Comparison of ENCODE assay signal across 20 cellular contexts in the genomic region with DNA sequence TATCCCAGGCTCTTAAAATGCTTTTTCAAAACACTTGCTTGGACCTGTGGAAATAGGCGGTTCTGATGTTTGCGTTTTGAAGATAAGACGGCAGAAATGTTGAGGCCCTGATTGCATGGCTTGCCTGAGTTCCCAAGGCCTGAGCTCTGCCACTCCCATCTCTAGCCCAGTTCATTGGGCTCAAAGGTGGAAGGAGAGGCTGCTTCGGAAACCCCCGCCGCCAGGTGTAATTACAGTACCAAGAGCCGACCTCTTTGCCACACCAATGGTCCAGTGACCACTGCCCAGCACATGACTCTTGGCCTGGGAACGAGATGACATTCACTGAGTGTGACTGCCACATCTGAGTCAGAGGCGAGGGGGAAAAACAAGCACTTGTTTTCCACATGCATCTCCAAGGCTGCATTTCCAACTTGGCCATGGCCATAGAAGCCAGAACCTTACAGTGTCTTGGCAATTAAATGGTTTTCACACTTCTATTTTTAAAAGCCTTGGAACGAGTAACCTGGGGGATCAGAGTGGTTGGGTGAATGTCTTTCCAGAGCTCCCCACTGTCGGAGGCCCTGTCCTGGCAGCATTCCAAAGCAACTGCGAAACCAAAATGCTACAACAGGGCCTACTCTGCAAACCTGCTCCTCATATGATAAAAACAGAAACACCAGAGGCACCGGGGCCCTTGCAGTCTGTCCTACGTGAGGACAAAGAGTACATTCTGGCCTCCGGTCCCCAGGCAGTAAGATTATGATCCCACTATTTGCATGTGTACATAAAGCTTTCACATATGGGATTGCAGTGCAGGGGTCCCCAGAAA.
DNase-seq lines count a peak whose midpoint lies in the region; ATAC-seq and TF ChIP-seq lines count a peak whose summit lies in the region.
"Had no signal": no experiment of that assay in that cellular context is flagged by ENCODE, and none has a peak within 500 bp of the region (broad histone marks: within the 10 kb centered on the region; RNA-seq: fewer than 3 reads in every experiment).

No MANE protein-coding gene starts in this region.

- peak; percentile 33 for DNase-seq in activated effector memory CD4-positive, alpha-beta T cell treated with anti-CD3 and anti-CD28 coated beads, Interleukin-2, amount 50 U/mL, for 16 hours
- no peak for DNase-seq in activated effector memory CD4-positive, alpha-beta T cell treated with Interleukin-2 at 50 U/mL for 16 hours
- DNase-seq in Right ventricle myocardium superior, result no peak
- DNase-seq in stimulated activated CD4-positive, alpha-beta T cell treated with anti-CD3 and anti-CD28 coated beads, Interleukin-2, amount 100 ng/mL, for 48 hours, result no peak
- DNase-seq in tibial nerve (ENCODE audit: low spot score in 2 of 2), result no peak
- no peak for DNase-seq in COLO668 (lab: John Stamatoyannopoulos, UW; ENCODE audit: unreplicated experiment)
- DNase-seq in GM13977 (ENCODE audit: low spot score), result no peak
- DNase-seq: activated gamma-delta T cell, anterior cingulate cortex, immature natural killer cell, KG1, NCI-H1417, occipital lobe, SIG-M5, T-helper 2 cell, thyroid gland had no signal

- TF ChIP-seq EP300 in tibial nerve (IDR thresholded peaks at IDR 0.05), result no peak

- H3K36me3 ChIP-seq in muscle layer of duodenum (ENCODE audit: control insufficient read depth in 1 of 2, insufficient read depth in 2 of 2, low read length in 2 of 2) (no peaks in the 10 kb centered on the region), tibial nerve (no peaks in the 10 kb centered on the region)
- H3K36me3 ChIP-seq: thyroid gland had no signal

- H3K4me3 ChIP-seq in muscle layer of duodenum (ENCODE audit: low read depth in 1 of 2, low read length in 2 of 2), result no peak overlapping the region
- H3K4me3 ChIP-seq in tibial nerve, result no peak overlapping the region
- H3K4me3 ChIP-seq: coronary artery, thyroid gland had no signal

- in situ Hi-C loops in GM13977 (cut with MboI; ENCODE audit: low pct_unique_long_range_greater_than_20kb, low sequenced_read_pairs, unreplicated experiment), result loop anchor here (25.0 kb wide), 1 partner anchor 425 kb away; no protein-coding TSS in a partner anchor

- intact Hi-C loops in Right ventricle myocardium superior (cut with DNase I), result no loop called here

- H3K4me1 ChIP-seq in muscle layer of duodenum (ENCODE audit: control insufficient read depth in 1 of 2, insufficient read depth in 2 of 2, low read length in 2 of 2) (peaks cover 0 to 3% of the 10 kb centered on the region in 2 donors), tibial nerve (peaks cover 0 to 2% (median 0%) of the 10 kb centered on the region in 4 donors)
- H3K4me1 ChIP-seq: thyroid gland had no signal

- H3K27me3 ChIP-seq in muscle layer of duodenum (ENCODE audit: low read depth, low read length) (no peaks in the 10 kb centered on the region), tibial nerve (no peaks in the 10 kb centered on the region)
- H3K27me3 ChIP-seq: thyroid gland had no signal

- H3K27ac ChIP-seq in muscle layer of duodenum (ENCODE audit: low read length) (peak overlapping the region; percentile 78), tibial nerve (peak overlapping the region in 1 of 4 donors; percentile 34)
- H3K27ac ChIP-seq: C4-2B, coronary artery, thyroid gland had no signal

- 76% methylated on average over 14 to 15 of the region's 15 CpGs for WGBS in tibial nerve, 2 donors

- no peak for TF ChIP-seq POLR2A in tibial nerve (IDR thresholded peaks at IDR 0.05)

- TF ChIP-seq CTCF in tibial nerve (IDR thresholded peaks at IDR 0.05) (no peak), GM13977 (IDR thresholded peaks at IDR 0.05; ENCODE audit: extremely low read depth, insufficient read depth, missing control alignments) (no peak)

- ATAC-seq in Right ventricle myocardium superior (ENCODE audit: poor library complexity), result peak; percentile 63
- ATAC-seq: activated CD4-positive, CD25-positive, alpha-beta regulatory T cell treated with anti-CD3 and anti-CD28 coated beads, Interleukin-2, amount 50 U/mL, for 24 hours had no signal

- H3K9me3 ChIP-seq in muscle layer of duodenum (ENCODE audit: control insufficient read depth in 1 of 2, low read length in 2 of 2), result no peaks in the 10 kb centered on the region
- no peaks in the 10 kb centered on the region for H3K9me3 ChIP-seq in tibial nerve
- H3K9me3 ChIP-seq: thyroid gland had no signal
